ENCODE assay signal across 9 cellular contexts in genomic region chr7:65475734-65476319, GRCh38.
A peak's percentile ranks its signal among the peaks of the same experiment; 100 is the strongest.
DNase-seq lines count a peak whose midpoint lies in the region; ATAC-seq and TF ChIP-seq lines count a peak whose summit lies in the region.
"Had no signal": no experiment of that assay in that cellular context is flagged by ENCODE, and none has a peak within 500 bp of the region (broad histone marks: within the 10 kb centered on the region; RNA-seq: fewer than 3 reads in every experiment).

No MANE protein-coding gene starts in this region.

- DNase-seq in activated CD4-positive, alpha-beta T cell treated with anti-CD3 and anti-CD28 coated beads for 36 hours: no peak
- no peak for DNase-seq in activated CD4-positive, alpha-beta T cell treated with anti-CD3 and anti-CD28 coated beads, Interleukin-2, amount 50 U/mL, for 48 hours
- DNase-seq in SW 1271 (lab: John Stamatoyannopoulos, UW) (peak; percentile 12 to 81), renal cortical epithelial cell (ENCODE audit: low read depth) (peak; percentile 79), HFFc6 (no peak), C1 segment of cervical spinal cord (lab: John Stamatoyannopoulos, UW) (no peak)

- peak overlapping the region; percentile 32 for H3K27ac Mint-ChIP-seq in activated CD4-positive, alpha-beta T cell treated with anti-CD3 and anti-CD28 coated beads for 36 hours
- no peak overlapping the region for H3K27ac Mint-ChIP-seq in HFFc6

- CTCF ChIA-PET in activated CD4-positive, alpha-beta T cell treated with anti-CD3 and anti-CD28 coated beads for 36 hours (lab: Charles Lee): no interaction called here

- peaks cover 7% of the 10 kb centered on the region for H3K27me3 Mint-ChIP-seq in activated CD4-positive, alpha-beta T cell treated with anti-CD3 and anti-CD28 coated beads for 36 hours
- peaks cover 10% of the 10 kb centered on the region for H3K27me3 Mint-ChIP-seq in HFFc6 (ENCODE audit: insufficient read depth)

- H3K9me3 Mint-ChIP-seq in activated CD4-positive, alpha-beta T cell treated with anti-CD3 and anti-CD28 coated beads for 36 hours (ENCODE audit: low read depth): peaks cover 6% of the 10 kb centered on the region
- peaks cover 5% of the 10 kb centered on the region; the same call in 1 of the 2 replicates for H3K9me3 Mint-ChIP-seq in HFFc6

- no peak for TF ChIP-seq CTCF in HFFc6 (IDR thresholded peaks at IDR 0.05)

- POLR2A ChIA-PET in activated CD4-positive, alpha-beta T cell treated with anti-CD3 and anti-CD28 coated beads for 36 hours (lab: Charles Lee): no interaction called here

- no peak overlapping the region for H3K4me3 Mint-ChIP-seq in activated CD4-positive, alpha-beta T cell treated with anti-CD3 and anti-CD28 coated beads for 36 hours
- no peak overlapping the region for H3K4me3 Mint-ChIP-seq in HFFc6

- H3K36me3 Mint-ChIP-seq in activated CD4-positive, alpha-beta T cell treated with anti-CD3 and anti-CD28 coated beads for 36 hours (ENCODE audit: low read depth): no peaks in the 10 kb centered on the region
- no peaks in the 10 kb centered on the region for H3K36me3 Mint-ChIP-seq in HFFc6 (ENCODE audit: low read depth)

- intact Hi-C loops in activated CD4-positive, alpha-beta T cell treated with anti-CD3 and anti-CD28 coated beads for 36 hours (cut with DNase I, micrococcal nuclease): no loop called here

- H3K4me1 Mint-ChIP-seq in activated CD4-positive, alpha-beta T cell treated with anti-CD3 and anti-CD28 coated beads for 36 hours: peaks cover 29% of the 10 kb centered on the region
- H3K4me1 Mint-ChIP-seq in HFFc6 (ENCODE audit: low read depth): no peaks in the 10 kb centered on the region

- ATAC-seq in activated CD4-positive, alpha-beta T cell treated with anti-CD3 and anti-CD28 coated beads for 36 hours: no peak
- ATAC-seq in HG02943 (IDR thresholded peaks at IDR 0.05; ENCODE audit: low read depth, unreplicated experiment) (peak; percentile 95), GM21717 (IDR thresholded peaks at IDR 0.05; ENCODE audit: unreplicated experiment) (no peak)
- ATAC-seq: A549 had no signal

Comparison
In these comparisons a context has a peak if more than half of its experiments do, and no peak if none do; other contexts are left out.
1. DNase-seq: peak in SW 1271 (2 of 2) and renal cortical epithelial cell (single experiment); none in activated CD4-positive, alpha-beta T cell treated with anti-CD3 and anti-CD28 coated beads for 36 hours (single experiment), activated CD4-positive, alpha-beta T cell treated with anti-CD3 and anti-CD28 coated beads, Interleukin-2, amount 50 U/mL, for 48 hours (0 of 2), HFFc6 (single experiment) and C1 segment of cervical spinal cord (0 of 14).